In genomic region chr2:94871226-94872087, GRCh38 we compare ENCODE assay signal across 1 cellular context.
TF ChIP-seq lines count a peak whose summit lies in the region.

TSS of gene TEKT4 (plus strand) at chr2:94871430. CDS start at chr2:94871580, 150 bp downstream.

TF ChIP-seq in HepG2, 621 proteins besides CTCF, POLR2A, EP300 and RAD21 (continued from another document):
- peak; percentile 93 for TF ChIP-seq ZFP91 (CRISPR knock-in tag; IDR thresholded peaks at IDR 0.05; ENCODE audit: borderline replicate concordance)
